In the genomic region with DNA sequence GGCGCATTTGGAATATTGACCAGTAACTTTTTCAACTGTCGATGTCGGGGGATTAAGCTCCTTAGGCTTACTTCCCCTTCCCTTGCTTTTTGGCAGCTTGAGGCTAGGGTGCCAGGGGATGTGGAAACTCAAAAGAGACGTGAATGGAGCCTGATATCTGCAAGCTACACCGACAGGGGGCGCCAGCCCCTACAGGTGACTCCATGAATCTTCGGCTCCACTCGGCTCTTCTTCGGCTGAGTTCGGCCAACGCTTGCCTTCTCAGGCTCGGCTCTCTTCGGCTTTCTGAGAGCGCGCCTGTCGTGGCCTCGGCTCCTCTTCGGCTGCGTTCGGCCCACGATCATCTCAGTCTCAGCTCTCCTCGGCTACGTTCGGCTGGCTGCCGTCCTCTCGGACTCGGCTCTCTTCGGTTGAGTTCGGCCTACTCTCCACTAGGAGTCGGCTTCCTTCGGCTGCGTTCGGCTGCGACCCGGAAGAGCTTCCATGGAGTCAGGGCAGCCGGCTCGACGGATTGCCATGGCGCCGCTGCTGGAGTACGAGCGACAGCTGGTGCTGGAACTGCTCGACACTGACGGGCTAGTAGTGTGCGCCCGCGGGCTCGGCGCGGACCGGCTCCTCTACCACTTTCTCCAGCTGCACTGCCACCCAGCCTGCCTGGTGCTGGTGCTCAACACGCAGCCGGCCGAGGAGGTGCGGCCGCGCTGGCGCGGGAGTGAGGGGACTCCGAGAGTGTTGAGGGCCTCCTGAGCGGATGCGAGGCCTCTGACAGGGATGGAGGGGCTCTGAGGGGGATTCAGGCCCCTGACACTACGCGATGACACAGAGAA, we compare ENCODE assay signal across 1 cellular context.
TF ChIP-seq lines count a peak whose summit lies in the region.

A gene (plus strand): TSS at position 472 of the 827 bp plus-strand sequence. CDS start 12 bp downstream, at position 484.

TF ChIP-seq in HepG2, 621 proteins besides CTCF, POLR2A, EP300 and RAD21 (continued from another document and continues in another):
- TF ChIP-seq, protein P1, sequence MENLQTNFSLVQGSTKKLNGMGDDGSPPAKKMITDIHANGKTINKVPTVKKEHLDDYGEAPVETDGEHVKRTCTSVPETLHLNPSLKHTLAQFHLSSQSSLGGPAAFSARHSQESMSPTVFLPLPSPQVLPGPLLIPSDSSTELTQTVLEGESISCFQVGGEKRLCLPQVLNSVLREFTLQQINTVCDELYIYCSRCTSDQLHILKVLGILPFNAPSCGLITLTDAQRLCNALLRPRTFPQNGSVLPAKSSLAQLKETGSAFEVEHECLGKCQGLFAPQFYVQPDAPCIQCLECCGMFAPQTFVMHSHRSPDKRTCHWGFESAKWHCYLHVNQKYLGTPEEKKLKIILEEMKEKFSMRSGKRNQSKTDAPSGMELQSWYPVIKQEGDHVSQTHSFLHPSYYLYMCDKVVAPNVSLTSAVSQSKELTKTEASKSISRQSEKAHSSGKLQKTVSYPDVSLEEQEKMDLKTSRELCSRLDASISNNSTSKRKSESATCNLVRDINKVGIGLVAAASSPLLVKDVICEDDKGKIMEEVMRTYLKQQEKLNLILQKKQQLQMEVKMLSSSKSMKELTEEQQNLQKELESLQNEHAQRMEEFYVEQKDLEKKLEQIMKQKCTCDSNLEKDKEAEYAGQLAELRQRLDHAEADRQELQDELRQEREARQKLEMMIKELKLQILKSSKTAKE (CRISPR knock-in tag; IDR thresholded peaks at IDR 0.05; ENCODE audit: borderline replicate concordance), result no peak
- TF ChIP-seq NR3C1 (CRISPR knock-in tag; IDR thresholded peaks at IDR 0.05) (no peak), SALL1 (CRISPR knock-in tag; IDR thresholded peaks at IDR 0.05) (peak; percentile 91), AKAP8 (CRISPR knock-in tag; IDR thresholded peaks at IDR 0.05) (peak; percentile 91), ZNF333 (CRISPR knock-in tag; IDR thresholded peaks at IDR 0.05; ENCODE audit: borderline replicate concordance) (peak; percentile 96), MED1 (CRISPR knock-in tag; IDR thresholded peaks at IDR 0.05) (peak; percentile 70), TP53 (CRISPR knock-in tag; conservative IDR thresholded peaks at IDR 0.05) (peak; percentile 93), ZNF34 (CRISPR knock-in tag; IDR thresholded peaks at IDR 0.05; ENCODE audit: borderline replicate concordance) (peak; percentile 84; the same call in 1 of the 2 replicates), ZNF260 (CRISPR knock-in tag; IDR thresholded peaks at IDR 0.05; ENCODE audit: borderline replicate concordance, low read depth) (0 out of 2 replicates have a peak, but pooled peaks have one; percentile 62), KAT2B (IDR thresholded peaks at IDR 0.05; ENCODE audit: borderline replicate concordance, low read depth, low read length) (no peak; the same call in 1 of the 2 replicates), ZNF775 (CRISPR knock-in tag; IDR thresholded peaks at IDR 0.05; ENCODE audit: borderline replicate concordance) (0 out of 2 replicates have a peak, but pooled peaks have one; percentile 28), ZNF550 (CRISPR knock-in tag; IDR thresholded peaks at IDR 0.05; ENCODE audit: borderline replicate concordance) (0 out of 2 replicates have a peak, but pooled peaks have one; percentile 95), ZSCAN31 (CRISPR knock-in tag; IDR thresholded peaks at IDR 0.05; ENCODE audit: low read depth) (peak; percentile 96; the same call in 1 of the 2 replicates), HNF4G (IDR thresholded peaks at IDR 0.05; ENCODE audit: borderline replicate concordance, low read depth, low read length) (peak; percentile 94; the same call in 1 of the 2 replicates), HNF4G (CRISPR knock-in tag; IDR thresholded peaks at IDR 0.05; ENCODE audit: borderline replicate concordance, low read depth) (peak; percentile 64; the same call in 1 of the 2 replicates)
- TF ChIP-seq, protein P2, sequence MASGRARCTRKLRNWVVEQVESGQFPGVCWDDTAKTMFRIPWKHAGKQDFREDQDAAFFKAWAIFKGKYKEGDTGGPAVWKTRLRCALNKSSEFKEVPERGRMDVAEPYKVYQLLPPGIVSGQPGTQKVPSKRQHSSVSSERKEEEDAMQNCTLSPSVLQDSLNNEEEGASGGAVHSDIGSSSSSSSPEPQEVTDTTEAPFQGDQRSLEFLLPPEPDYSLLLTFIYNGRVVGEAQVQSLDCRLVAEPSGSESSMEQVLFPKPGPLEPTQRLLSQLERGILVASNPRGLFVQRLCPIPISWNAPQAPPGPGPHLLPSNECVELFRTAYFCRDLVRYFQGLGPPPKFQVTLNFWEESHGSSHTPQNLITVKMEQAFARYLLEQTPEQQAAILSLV (CRISPR knock-in tag; IDR thresholded peaks at IDR 0.05; ENCODE audit: borderline replicate concordance), result peak; percentile 99
- TF ChIP-seq, protein P3, sequence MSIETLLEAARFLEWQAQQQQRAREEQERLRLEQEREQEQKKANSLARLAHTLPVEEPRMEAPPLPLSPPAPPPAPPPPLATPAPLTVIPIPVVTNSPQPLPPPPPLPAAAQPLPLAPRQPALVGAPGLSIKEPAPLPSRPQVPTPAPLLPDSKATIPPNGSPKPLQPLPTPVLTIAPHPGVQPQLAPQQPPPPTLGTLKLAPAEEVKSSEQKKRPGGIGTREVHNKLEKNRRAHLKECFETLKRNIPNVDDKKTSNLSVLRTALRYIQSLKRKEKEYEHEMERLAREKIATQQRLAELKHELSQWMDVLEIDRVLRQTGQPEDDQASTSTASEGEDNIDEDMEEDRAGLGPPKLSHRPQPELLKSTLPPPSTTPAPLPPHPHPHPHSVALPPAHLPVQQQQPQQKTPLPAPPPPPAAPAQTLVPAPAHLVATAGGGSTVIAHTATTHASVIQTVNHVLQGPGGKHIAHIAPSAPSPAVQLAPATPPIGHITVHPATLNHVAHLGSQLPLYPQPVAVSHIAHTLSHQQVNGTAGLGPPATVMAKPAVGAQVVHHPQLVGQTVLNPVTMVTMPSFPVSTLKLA (IDR thresholded peaks at IDR 0.05), result peak; percentile 31
- TF ChIP-seq, protein P4, sequence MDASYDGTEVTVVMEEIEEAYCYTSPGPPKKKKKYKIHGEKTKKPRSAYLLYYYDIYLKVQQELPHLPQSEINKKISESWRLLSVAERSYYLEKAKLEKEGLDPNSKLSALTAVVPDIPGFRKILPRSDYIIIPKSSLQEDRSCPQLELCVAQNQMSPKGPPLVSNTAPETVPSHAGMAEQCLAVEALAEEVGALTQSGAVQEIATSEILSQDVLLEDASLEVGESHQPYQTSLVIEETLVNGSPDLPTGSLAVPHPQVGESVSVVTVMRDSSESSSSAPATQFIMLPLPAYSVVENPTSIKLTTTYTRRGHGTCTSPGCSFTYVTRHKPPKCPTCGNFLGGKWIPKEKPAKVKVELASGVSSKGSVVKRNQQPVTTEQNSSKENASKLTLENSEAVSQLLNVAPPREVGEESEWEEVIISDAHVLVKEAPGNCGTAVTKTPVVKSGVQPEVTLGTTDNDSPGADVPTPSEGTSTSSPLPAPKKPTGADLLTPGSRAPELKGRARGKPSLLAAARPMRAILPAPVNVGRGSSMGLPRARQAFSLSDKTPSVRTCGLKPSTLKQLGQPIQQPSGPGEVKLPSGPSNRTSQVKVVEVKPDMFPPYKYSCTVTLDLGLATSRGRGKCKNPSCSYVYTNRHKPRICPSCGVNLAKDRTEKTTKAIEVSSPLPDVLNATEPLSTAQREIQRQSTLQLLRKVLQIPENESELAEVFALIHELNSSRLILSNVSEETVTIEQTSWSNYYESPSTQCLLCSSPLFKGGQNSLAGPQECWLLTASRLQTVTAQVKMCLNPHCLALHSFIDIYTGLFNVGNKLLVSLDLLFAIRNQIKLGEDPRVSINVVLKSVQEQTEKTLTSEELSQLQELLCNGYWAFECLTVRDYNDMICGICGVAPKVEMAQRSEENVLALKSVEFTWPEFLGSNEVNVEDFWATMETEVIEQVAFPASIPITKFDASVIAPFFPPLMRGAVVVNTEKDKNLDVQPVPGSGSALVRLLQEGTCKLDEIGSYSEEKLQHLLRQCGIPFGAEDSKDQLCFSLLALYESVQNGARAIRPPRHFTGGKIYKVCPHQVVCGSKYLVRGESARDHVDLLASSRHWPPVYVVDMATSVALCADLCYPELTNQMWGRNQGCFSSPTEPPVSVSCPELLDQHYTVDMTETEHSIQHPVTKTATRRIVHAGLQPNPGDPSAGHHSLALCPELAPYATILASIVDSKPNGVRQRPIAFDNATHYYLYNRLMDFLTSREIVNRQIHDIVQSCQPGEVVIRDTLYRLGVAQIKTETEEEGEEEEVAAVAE (CRISPR knock-in tag; IDR thresholded peaks at IDR 0.05; ENCODE audit: borderline replicate concordance), result peak; percentile 51; the same call in 1 of the 2 replicates
- TF ChIP-seq, protein P5, sequence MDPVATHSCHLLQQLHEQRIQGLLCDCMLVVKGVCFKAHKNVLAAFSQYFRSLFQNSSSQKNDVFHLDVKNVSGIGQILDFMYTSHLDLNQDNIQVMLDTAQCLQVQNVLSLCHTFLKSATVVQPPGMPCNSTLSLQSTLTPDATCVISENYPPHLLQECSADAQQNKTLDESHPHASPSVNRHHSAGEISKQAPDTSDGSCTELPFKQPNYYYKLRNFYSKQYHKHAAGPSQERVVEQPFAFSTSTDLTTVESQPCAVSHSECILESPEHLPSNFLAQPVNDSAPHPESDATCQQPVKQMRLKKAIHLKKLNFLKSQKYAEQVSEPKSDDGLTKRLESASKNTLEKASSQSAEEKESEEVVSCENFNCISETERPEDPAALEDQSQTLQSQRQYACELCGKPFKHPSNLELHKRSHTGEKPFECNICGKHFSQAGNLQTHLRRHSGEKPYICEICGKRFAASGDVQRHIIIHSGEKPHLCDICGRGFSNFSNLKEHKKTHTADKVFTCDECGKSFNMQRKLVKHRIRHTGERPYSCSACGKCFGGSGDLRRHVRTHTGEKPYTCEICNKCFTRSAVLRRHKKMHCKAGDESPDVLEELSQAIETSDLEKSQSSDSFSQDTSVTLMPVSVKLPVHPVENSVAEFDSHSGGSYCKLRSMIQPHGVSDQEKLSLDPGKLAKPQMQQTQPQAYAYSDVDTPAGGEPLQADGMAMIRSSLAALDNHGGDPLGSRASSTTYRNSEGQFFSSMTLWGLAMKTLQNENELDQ (CRISPR knock-in tag; IDR thresholded peaks at IDR 0.05; ENCODE audit: borderline replicate concordance), result peak; percentile 76; the same call in 1 of the 2 replicates
- TF ChIP-seq, protein P6, sequence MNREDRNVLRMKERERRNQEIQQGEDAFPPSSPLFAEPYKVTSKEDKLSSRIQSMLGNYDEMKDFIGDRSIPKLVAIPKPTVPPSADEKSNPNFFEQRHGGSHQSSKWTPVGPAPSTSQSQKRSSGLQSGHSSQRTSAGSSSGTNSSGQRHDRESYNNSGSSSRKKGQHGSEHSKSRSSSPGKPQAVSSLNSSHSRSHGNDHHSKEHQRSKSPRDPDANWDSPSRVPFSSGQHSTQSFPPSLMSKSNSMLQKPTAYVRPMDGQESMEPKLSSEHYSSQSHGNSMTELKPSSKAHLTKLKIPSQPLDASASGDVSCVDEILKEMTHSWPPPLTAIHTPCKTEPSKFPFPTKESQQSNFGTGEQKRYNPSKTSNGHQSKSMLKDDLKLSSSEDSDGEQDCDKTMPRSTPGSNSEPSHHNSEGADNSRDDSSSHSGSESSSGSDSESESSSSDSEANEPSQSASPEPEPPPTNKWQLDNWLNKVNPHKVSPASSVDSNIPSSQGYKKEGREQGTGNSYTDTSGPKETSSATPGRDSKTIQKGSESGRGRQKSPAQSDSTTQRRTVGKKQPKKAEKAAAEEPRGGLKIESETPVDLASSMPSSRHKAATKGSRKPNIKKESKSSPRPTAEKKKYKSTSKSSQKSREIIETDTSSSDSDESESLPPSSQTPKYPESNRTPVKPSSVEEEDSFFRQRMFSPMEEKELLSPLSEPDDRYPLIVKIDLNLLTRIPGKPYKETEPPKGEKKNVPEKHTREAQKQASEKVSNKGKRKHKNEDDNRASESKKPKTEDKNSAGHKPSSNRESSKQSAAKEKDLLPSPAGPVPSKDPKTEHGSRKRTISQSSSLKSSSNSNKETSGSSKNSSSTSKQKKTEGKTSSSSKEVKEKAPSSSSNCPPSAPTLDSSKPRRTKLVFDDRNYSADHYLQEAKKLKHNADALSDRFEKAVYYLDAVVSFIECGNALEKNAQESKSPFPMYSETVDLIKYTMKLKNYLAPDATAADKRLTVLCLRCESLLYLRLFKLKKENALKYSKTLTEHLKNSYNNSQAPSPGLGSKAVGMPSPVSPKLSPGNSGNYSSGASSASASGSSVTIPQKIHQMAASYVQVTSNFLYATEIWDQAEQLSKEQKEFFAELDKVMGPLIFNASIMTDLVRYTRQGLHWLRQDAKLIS (CRISPR knock-in tag; IDR thresholded peaks at IDR 0.05), result no peak
- TF ChIP-seq, protein P7, sequence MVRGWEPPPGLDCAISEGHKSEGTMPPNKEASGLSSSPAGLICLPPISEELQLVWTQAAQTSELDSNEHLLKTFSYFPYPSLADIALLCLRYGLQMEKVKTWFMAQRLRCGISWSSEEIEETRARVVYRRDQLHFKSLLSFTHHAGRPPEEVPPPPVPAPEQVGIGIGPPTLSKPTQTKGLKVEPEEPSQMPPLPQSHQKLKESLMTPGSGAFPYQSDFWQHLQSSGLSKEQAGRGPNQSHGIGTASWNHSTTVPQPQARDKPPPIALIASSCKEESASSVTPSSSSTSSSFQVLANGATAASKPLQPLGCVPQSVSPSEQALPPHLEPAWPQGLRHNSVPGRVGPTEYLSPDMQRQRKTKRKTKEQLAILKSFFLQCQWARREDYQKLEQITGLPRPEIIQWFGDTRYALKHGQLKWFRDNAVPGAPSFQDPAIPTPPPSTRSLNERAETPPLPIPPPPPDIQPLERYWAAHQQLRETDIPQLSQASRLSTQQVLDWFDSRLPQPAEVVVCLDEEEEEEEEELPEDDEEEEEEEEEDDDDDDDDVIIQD (CRISPR knock-in tag; IDR thresholded peaks at IDR 0.05; ENCODE audit: low read depth), result peak; percentile 43; the same call in 1 of the 2 replicates
- TF ChIP-seq, protein P8, sequence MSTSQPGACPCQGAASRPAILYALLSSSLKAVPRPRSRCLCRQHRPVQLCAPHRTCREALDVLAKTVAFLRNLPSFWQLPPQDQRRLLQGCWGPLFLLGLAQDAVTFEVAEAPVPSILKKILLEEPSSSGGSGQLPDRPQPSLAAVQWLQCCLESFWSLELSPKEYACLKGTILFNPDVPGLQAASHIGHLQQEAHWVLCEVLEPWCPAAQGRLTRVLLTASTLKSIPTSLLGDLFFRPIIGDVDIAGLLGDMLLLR (CRISPR knock-in tag; IDR thresholded peaks at IDR 0.05), result peak; percentile 95
- TF ChIP-seq, protein P9, sequence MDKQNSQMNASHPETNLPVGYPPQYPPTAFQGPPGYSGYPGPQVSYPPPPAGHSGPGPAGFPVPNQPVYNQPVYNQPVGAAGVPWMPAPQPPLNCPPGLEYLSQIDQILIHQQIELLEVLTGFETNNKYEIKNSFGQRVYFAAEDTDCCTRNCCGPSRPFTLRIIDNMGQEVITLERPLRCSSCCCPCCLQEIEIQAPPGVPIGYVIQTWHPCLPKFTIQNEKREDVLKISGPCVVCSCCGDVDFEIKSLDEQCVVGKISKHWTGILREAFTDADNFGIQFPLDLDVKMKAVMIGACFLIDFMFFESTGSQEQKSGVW (CRISPR knock-in tag; IDR thresholded peaks at IDR 0.05; ENCODE audit: borderline replicate concordance), result no peak
- TF ChIP-seq, protein P10, sequence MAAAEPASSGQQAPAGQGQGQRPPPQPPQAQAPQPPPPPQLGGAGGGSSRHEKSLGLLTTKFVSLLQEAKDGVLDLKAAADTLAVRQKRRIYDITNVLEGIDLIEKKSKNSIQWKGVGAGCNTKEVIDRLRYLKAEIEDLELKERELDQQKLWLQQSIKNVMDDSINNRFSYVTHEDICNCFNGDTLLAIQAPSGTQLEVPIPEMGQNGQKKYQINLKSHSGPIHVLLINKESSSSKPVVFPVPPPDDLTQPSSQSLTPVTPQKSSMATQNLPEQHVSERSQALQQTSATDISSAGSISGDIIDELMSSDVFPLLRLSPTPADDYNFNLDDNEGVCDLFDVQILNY (CRISPR knock-in tag; conservative IDR thresholded peaks at IDR 0.05), result peak; percentile 35; the same call in 1 of the 2 replicates
